Comparison of ENCODE assay signal across 10 cellular contexts in genomic region chr21:42991992-42992740, GRCh38. TPM values are rescaled to one million over a fixed set of nuclear protein-coding genes. Genes with fewer than 3 reads are reported as not detected.
A peak's percentile ranks its signal among the peaks of the same experiment; 100 is the strongest.
DNase-seq lines count a peak whose midpoint lies in the region; ATAC-seq and TF ChIP-seq lines count a peak whose summit lies in the region.
"Had no signal": no experiment of that assay in that cellular context is flagged by ENCODE, and none has a peak within 500 bp of the region (broad histone marks: within the 10 kb centered on the region; RNA-seq: fewer than 3 reads in every experiment).

No MANE protein-coding gene starts in this region.

- H3K36me3 ChIP-seq in right lobe of liver = no peaks in the 10 kb centered on the region

- TF ChIP-seq CTCF in choroid plexus epithelial cell (conservative IDR thresholded peaks at IDR 0.05; ENCODE audit: low read depth, low read length) = no peak
- TF ChIP-seq CTCF in right lobe of liver (IDR thresholded peaks at IDR 0.05) = no peak

- intact Hi-C loops in right lobe of liver (cut with DNase I) = no loop called here

- H3K4me3 ChIP-seq in choroid plexus epithelial cell (ENCODE audit: low read depth, low read length) = no peak overlapping the region
- H3K4me3 ChIP-seq in right lobe of liver = no peak overlapping the region

- H3K27ac ChIP-seq in right lobe of liver = no peak overlapping the region
- H3K27ac ChIP-seq: 22Rv1 had no signal

- peaks cover 4% of the 10 kb centered on the region for H3K36me3 Mint-ChIP-seq in activated CD4-positive, alpha-beta memory T cell treated with anti-CD3 and anti-CD28 coated beads, Interleukin-2, amount 10 ng/mL, durations not matched to agents 7 days and 5 days (ENCODE audit: low read depth)

- no peak overlapping the region for H3K4me3 Mint-ChIP-seq in activated CD4-positive, alpha-beta memory T cell treated with anti-CD3 and anti-CD28 coated beads, Interleukin-2, amount 10 ng/mL, durations not matched to agents 7 days and 5 days

- ATAC-seq in right lobe of liver (peak; percentile 45 to 69 (median 56)), HG02588 (IDR thresholded peaks at IDR 0.05; ENCODE audit: unreplicated experiment) (no peak), GM18498 (IDR thresholded peaks at IDR 0.05; ENCODE audit: unreplicated experiment) (no peak)

- no peaks in the 10 kb centered on the region for H3K9me3 Mint-ChIP-seq in activated CD4-positive, alpha-beta memory T cell treated with anti-CD3 and anti-CD28 coated beads, Interleukin-2, amount 10 ng/mL, durations not matched to agents 7 days and 5 days

- POLR2A ChIA-PET in activated CD4-positive, alpha-beta memory T cell treated with anti-CD3 and anti-CD28 coated beads, Interleukin-2, amount 10 ng/mL, durations not matched to agents 7 days and 5 days (lab: Charles Lee) = interaction anchor here (1.0 to 1.5 kb wide), 2 partner anchors 15 to 18 kb away, joined by 3 to 5 read pairs; partner anchors contain the start of gene PKNOX1

- no peaks in the 10 kb centered on the region for H3K27me3 Mint-ChIP-seq in activated CD4-positive, alpha-beta memory T cell treated with anti-CD3 and anti-CD28 coated beads, Interleukin-2, amount 10 ng/mL, durations not matched to agents 7 days and 5 days

- no peak overlapping the region for H3K27ac Mint-ChIP-seq in activated CD4-positive, alpha-beta memory T cell treated with anti-CD3 and anti-CD28 coated beads, Interleukin-2, amount 10 ng/mL, durations not matched to agents 7 days and 5 days

- H3K4me1 ChIP-seq in right lobe of liver = no peaks in the 10 kb centered on the region

- CTCF ChIA-PET in activated CD4-positive, alpha-beta memory T cell treated with anti-CD3 and anti-CD28 coated beads, Interleukin-2, amount 10 ng/mL, durations not matched to agents 7 days and 5 days (lab: Charles Lee) = interaction anchor here (0.6 to 0.7 kb wide), 2 partner anchors 28 to 49 kb away, joined by 3 to 4 read pairs; no protein-coding TSS in a partner anchor

- TF ChIP-seq POLR2A in right lobe of liver (IDR thresholded peaks at IDR 0.05) = no peak

- peaks cover 17% of the 10 kb centered on the region for H3K4me1 Mint-ChIP-seq in activated CD4-positive, alpha-beta memory T cell treated with anti-CD3 and anti-CD28 coated beads, Interleukin-2, amount 10 ng/mL, durations not matched to agents 7 days and 5 days

- WGBS in right lobe of liver (ENCODE audit: insufficient coverage, low coverage, low lambda C conversion rate, missing lambda C conversion rate) = 81% methylated on average over 7 of the region's 16 CpGs

- DNase-seq in DMS53 (lab: John Stamatoyannopoulos, UW) (peak; percentile 16), DMS53 treated with DMSO at 0.1 percent for 48 hours (lab: John Stamatoyannopoulos, UW; ENCODE audit: unreplicated experiment) (no peak), choroid plexus epithelial cell (ENCODE audit: low read depth) (peak; percentile 95), right lobe of liver (no peak), ureter (ENCODE audit: low spot score) (peak; percentile 67)
- no peak for DNase-seq in activated CD4-positive, alpha-beta memory T cell treated with anti-CD3 and anti-CD28 coated beads, Interleukin-2, amount 10 ng/mL, durations not matched to agents 7 days and 5 days
- DNase-seq: NCI-H524 treated with DMSO at 0.1 percent for 48 hours had no signal

- H3K9me3 ChIP-seq in right lobe of liver = no peaks in the 10 kb centered on the region

- H3K27me3 ChIP-seq in right lobe of liver = no peaks in the 10 kb centered on the region

RNA-seq across cellular contexts. Expression of gene PKNOX1, which starts 17.8 kb away (rescaled TPM):
- 1 to 10 TPM; 6.2 to 9.5 (median 7.4) TPM for total RNA-seq in right lobe of liver
- 34.5 TPM for total RNA-seq in ureter
- 10 to 100 TPM; 27.2 to 33.7 TPM for total RNA-seq in activated CD4-positive, alpha-beta memory T cell treated with anti-CD3 and anti-CD28 coated beads, Interleukin-2, amount 10 ng/mL, durations not matched to agents 7 days and 5 days

Comparison
In these comparisons a context has a peak if more than half of its experiments do, and no peak if none do; other contexts are left out.
1. DNase-seq: peak in DMS53 (single experiment), choroid plexus epithelial cell (single experiment) and ureter (single experiment); none in DMS53 treated with DMSO at 0.1 percent for 48 hours (single experiment), right lobe of liver (0 of 3) and activated CD4-positive, alpha-beta memory T cell treated with anti-CD3 and anti-CD28 coated beads, Interleukin-2, amount 10 ng/mL, durations not matched to agents 7 days and 5 days (single experiment).
2. ATAC-seq: peak in right lobe of liver (4 of 4); none in HG02588 (single experiment) and GM18498 (single experiment).